In the genomic region with DNA sequence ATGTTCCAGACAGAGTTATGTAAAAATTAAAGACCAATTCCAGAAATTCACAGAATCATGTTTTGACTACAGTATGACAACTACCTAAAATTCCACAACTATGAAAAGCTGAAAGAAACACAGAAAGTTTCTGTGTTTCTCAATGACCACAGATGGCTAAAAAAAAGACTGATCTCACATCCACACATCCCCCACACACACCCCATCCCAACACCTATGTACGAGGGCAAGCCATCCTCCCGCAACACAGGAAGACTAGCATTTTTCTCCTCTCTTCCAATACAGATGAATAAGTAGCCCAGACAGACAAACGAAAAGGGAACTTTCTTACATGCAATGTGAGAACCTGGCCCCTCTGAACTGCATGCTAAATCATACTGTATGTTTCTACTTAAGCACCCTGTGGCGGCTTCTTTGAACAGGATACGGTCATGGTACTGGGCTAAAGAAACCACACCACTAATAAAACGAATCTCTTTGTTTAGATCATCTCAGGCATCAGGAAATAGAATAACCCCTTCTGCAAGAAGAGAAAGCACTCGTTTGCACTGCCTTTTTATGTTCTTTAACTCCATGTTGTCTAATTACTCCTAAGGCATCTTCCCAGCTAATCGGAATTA, we compare ENCODE assay signal across 11 cellular contexts.
DNase-seq lines count a peak whose midpoint lies in the region; ATAC-seq and TF ChIP-seq lines count a peak whose summit lies in the region.
"Had no signal": no experiment of that assay in that cellular context is flagged by ENCODE, and none has a peak within 500 bp of the region (broad histone marks: within the 10 kb centered on the region; RNA-seq: fewer than 3 reads in every experiment).

No MANE protein-coding gene starts in this region.

- H3K36me3 Mint-ChIP-seq in chondrocyte (ENCODE audit: low read depth), result no peaks in the 10 kb centered on the region

- H3K27me3 Mint-ChIP-seq in chondrocyte (ENCODE audit: low read depth), result no peaks in the 10 kb centered on the region

- H3K4me3 Mint-ChIP-seq in chondrocyte (ENCODE audit: unreplicated experiment), result peak overlapping the region; percentile 24

- DNase-seq in chondrocyte (ENCODE audit: low spot score), result no peak
- DNase-seq in effector CD4-positive, alpha-beta T cell, result no peak
- no peak for DNase-seq in NCI-H510A treated with DMSO at 0.1 percent for 48 hours (lab: John Stamatoyannopoulos, UW)
- DNase-seq: dermis blood vessel endothelial cell, midbrain, NCI-H1092 had no signal

- H3K4me1 Mint-ChIP-seq in chondrocyte (ENCODE audit: low read depth), result peaks cover 41% of the 10 kb centered on the region

- TF ChIP-seq CTCF in chondrocyte (IDR thresholded peaks at IDR 0.05), result no peak

- ATAC-seq in GM18498 (IDR thresholded peaks at IDR 0.05; ENCODE audit: unreplicated experiment) (peak; percentile 61), GM19395 (IDR thresholded peaks at IDR 0.05; ENCODE audit: unreplicated experiment) (peak; percentile 81), HG03097 (IDR thresholded peaks at IDR 0.05; ENCODE audit: low FRiP score, unreplicated experiment) (peak; percentile 71), HG02588 (IDR thresholded peaks at IDR 0.05; ENCODE audit: unreplicated experiment) (no peak), GM19324 (IDR thresholded peaks at IDR 0.05; ENCODE audit: low FRiP score, unreplicated experiment) (no peak)

- peak overlapping the region; percentile 72 for H3K27ac Mint-ChIP-seq in chondrocyte (ENCODE audit: unreplicated experiment)

- no peaks in the 10 kb centered on the region for H3K9me3 Mint-ChIP-seq in chondrocyte (ENCODE audit: low read depth)

Comparison
In these comparisons a context has a peak if more than half of its experiments do, and no peak if none do; other contexts are left out.
1. ATAC-seq: peak in GM18498 (single experiment), GM19395 (single experiment) and HG03097 (single experiment); none in HG02588 (single experiment) and GM19324 (single experiment).